ENCODE assay signal across 28 cellular contexts in genomic region chr1:232826318-232826717, GRCh38.
"Had no signal": no experiment of that assay in that cellular context is flagged by ENCODE, and none has a peak within 500 bp of the region (broad histone marks: within the 10 kb centered on the region; RNA-seq: fewer than 3 reads in every experiment).

No MANE protein-coding gene starts in this region.

- H3K9me3 Mint-ChIP-seq: stimulated activated effector memory CD8-positive, alpha-beta T cell treated with anti-CD3 and anti-CD28 coated beads, Interleukin-12 subunit alpha, Interleukin-12 subunit beta, amount 100 ng/mL, for 72 hours; stimulated activated naive CD8-positive, alpha-beta T cell treated with anti-CD3 and anti-CD28 coated beads, Interleukin-15, Interleukin-2, amounts not matched to agents 100 ng/mL and 50 ng/mL, for 24 hours; type B pancreatic cell had no signal

- H3K9me3 ChIP-seq: stomach, suprapubic skin, testis, thoracic aorta, thyroid gland, transverse colon, upper lobe of left lung, upper lobe of right lung, uterus, vagina had no signal

- DNase-seq: stimulated activated CD4-positive, alpha-beta T cell treated with anti-CD3 and anti-CD28 coated beads, Interleukin-2, amount 100 ng/mL, for 48 hours; stimulated activated CD4-positive, alpha-beta T cell treated with anti-CD3 and anti-CD28 coated beads, Interleukin-4, amount 100 ng/mL, for 1 hour; stimulated activated CD4-positive, alpha-beta T cell treated with anti-CD3 and anti-CD28 coated beads, Interleukin-4, amount 100 ng/mL, for 24 hours; stimulated activated CD4-positive, alpha-beta T cell treated with anti-CD3 and anti-CD28 coated beads, Interleukin-4, amount 100 ng/mL, for 4 hours; stimulated activated CD8-positive, alpha-beta memory T cell treated with anti-CD3 and anti-CD28 coated beads, Interleukin-4, amount 100 ng/mL, for 48 hours; stimulated activated naive B cell treated with anti-CD40 and anti-IgM and Interleukin-4, amounts not matched to agents 10 μg/mL and 1 μg/mL and 100 μg/mL, for 72 hours; stimulated activated naive CD4-positive, alpha-beta T cell; stimulated activated naive CD4-positive, alpha-beta T cell treated with Interleukin-2 at 50 U/mL for 16 hours; stimulated activated naive CD8-positive, alpha-beta T cell treated with anti-CD3 and anti-CD28 coated beads, Interleukin-15, amount 100 ng/mL, for 72 hours; stimulated activated naive CD8-positive, alpha-beta T cell treated with anti-CD3 and anti-CD28 coated beads, Interleukin-15, Interleukin-2, amounts not matched to agents 100 U/mL and 50 U/mL, for 24 hours; stomach; substantia nigra; testis; thyroid gland; tibial artery; transverse colon; trophoblast cell; upper lobe of left lung; upper lobe of right lung; uterus had no signal

- H3K4me3 ChIP-seq: stomach, suprapubic skin, testis, thoracic aorta, thyroid gland, tibial artery, tibial nerve, transverse colon, upper lobe of left lung, upper lobe of right lung, uterus, vagina had no signal

- H3K27me3 Mint-ChIP-seq: stimulated activated naive CD8-positive, alpha-beta T cell treated with anti-CD3 and anti-CD28 coated beads, Interleukin-15, Interleukin-2, amounts not matched to agents 100 ng/mL and 50 ng/mL, for 24 hours; type B pancreatic cell had no signal

- H3K27ac Mint-ChIP-seq: stimulated activated effector memory CD8-positive, alpha-beta T cell treated with anti-CD3 and anti-CD28 coated beads, Interleukin-12 subunit alpha, Interleukin-12 subunit beta, amount 100 ng/mL, for 72 hours; stimulated activated memory B cell treated with anti-CD40 and anti-IgM and Interleukin-4, amounts not matched to agents 10 μg/mL and 1 μg/mL and 100 μg/mL, for 72 hours; stimulated activated naive B cell treated with anti-CD40 and anti-IgM and Interleukin-4, amounts not matched to agents 10 μg/mL and 1 μg/mL and 100 μg/mL, for 72 hours; stimulated activated naive CD8-positive, alpha-beta T cell treated with anti-CD3 and anti-CD28 coated beads, Interleukin-15, amount 100 ng/mL, for 72 hours; stimulated activated naive CD8-positive, alpha-beta T cell treated with anti-CD3 and anti-CD28 coated beads, Interleukin-15, Interleukin-2, amounts not matched to agents 100 ng/mL and 50 ng/mL, for 24 hours; type B pancreatic cell had no signal

- H3K4me1 ChIP-seq: stomach, testis, thyroid gland, tibial artery, tibial nerve, transverse colon, upper lobe of left lung, upper lobe of right lung, uterus, vagina had no signal

- H3K27ac ChIP-seq: stomach, suprapubic skin, testis, thoracic aorta, thyroid gland, tibial artery, tibial nerve, transverse colon, upper lobe of left lung, upper lobe of right lung, uterus, vagina had no signal

- H3K4me3 Mint-ChIP-seq: stimulated activated effector memory CD8-positive, alpha-beta T cell treated with anti-CD3 and anti-CD28 coated beads, Interleukin-12 subunit alpha, Interleukin-12 subunit beta, amount 100 ng/mL, for 72 hours; stimulated activated memory B cell treated with anti-CD40 and anti-IgM and Interleukin-4, amounts not matched to agents 10 μg/mL and 1 μg/mL and 100 μg/mL, for 72 hours; stimulated activated naive B cell treated with anti-CD40 and anti-IgM and Interleukin-4, amounts not matched to agents 10 μg/mL and 1 μg/mL and 100 μg/mL, for 72 hours; stimulated activated naive CD8-positive, alpha-beta T cell treated with anti-CD3 and anti-CD28 coated beads, Interleukin-15, amount 100 ng/mL, for 72 hours; stimulated activated naive CD8-positive, alpha-beta T cell treated with anti-CD3 and anti-CD28 coated beads, Interleukin-15, Interleukin-2, amounts not matched to agents 100 ng/mL and 50 ng/mL, for 24 hours; type B pancreatic cell had no signal

- H3K4me1 Mint-ChIP-seq: stimulated activated effector memory CD8-positive, alpha-beta T cell treated with anti-CD3 and anti-CD28 coated beads, Interleukin-12 subunit alpha, Interleukin-12 subunit beta, amount 100 ng/mL, for 72 hours; stimulated activated memory B cell treated with anti-CD40 and anti-IgM and Interleukin-4, amounts not matched to agents 10 μg/mL and 1 μg/mL and 100 μg/mL, for 72 hours; stimulated activated naive B cell treated with anti-CD40 and anti-IgM and Interleukin-4, amounts not matched to agents 10 μg/mL and 1 μg/mL and 100 μg/mL, for 72 hours; stimulated activated naive CD8-positive, alpha-beta T cell treated with anti-CD3 and anti-CD28 coated beads, Interleukin-15, amount 100 ng/mL, for 72 hours had no signal

- H3K36me3 ChIP-seq: stomach, suprapubic skin, thoracic aorta, thyroid gland, tibial artery, tibial nerve, transverse colon, upper lobe of left lung, upper lobe of right lung, uterus, vagina had no signal

- H3K36me3 Mint-ChIP-seq: stimulated activated effector memory CD8-positive, alpha-beta T cell treated with anti-CD3 and anti-CD28 coated beads, Interleukin-12 subunit alpha, Interleukin-12 subunit beta, amount 100 ng/mL, for 72 hours; stimulated activated memory B cell treated with anti-CD40 and anti-IgM and Interleukin-4, amounts not matched to agents 10 μg/mL and 1 μg/mL and 100 μg/mL, for 72 hours; stimulated activated naive B cell treated with anti-CD40 and anti-IgM and Interleukin-4, amounts not matched to agents 10 μg/mL and 1 μg/mL and 100 μg/mL, for 72 hours; type B pancreatic cell had no signal
